In the genomic region with DNA sequence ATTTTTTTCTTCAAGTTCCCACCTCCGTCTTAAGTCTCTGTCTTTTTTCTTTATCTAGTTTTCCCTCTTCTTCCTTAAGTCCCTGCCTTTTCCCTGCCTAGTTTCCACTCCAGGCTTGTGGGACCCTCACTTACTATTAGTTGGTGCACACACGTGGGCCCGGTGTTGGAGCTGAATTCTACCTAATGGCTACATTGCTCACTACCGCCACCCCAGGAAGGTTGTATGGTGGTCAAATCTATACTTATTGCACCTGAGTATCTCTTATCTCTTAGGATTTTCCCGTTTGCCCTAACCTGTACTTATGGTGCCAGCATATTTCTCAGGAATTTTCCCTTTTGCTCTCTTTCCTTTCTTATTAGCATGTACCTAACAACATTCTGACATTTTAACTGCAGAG, we compare ENCODE assay signal across 17 cellular contexts.
DNase-seq lines count a peak whose midpoint lies in the region; ATAC-seq, FAIRE-seq and TF ChIP-seq lines count a peak whose summit lies in the region.
"Had no signal": no experiment of that assay in that cellular context is flagged by ENCODE, and none has a peak within 500 bp of the region (broad histone marks: within the 10 kb centered on the region; RNA-seq: fewer than 3 reads in every experiment).

No MANE protein-coding gene starts in this region.

- CTCF ChIA-PET in HCT116 (lab: Charles Lee), result interaction anchor here (0.6 to 1.7 kb wide), 2 partner anchors 27 to 1104 kb away, joined by 3 to 5 read pairs; no protein-coding TSS in a partner anchor

- peak; percentile 29 for DNase-seq in DMS53 (lab: John Stamatoyannopoulos, UW)
- no peak for DNase-seq in DMS53 treated with DMSO at 0.1 percent for 48 hours (lab: John Stamatoyannopoulos, UW; ENCODE audit: unreplicated experiment)
- no peak for DNase-seq in HCT116 (ENCODE audit: low read depth, low spot score)
- peak; percentile 15 for DNase-seq in WERI-Rb-1
- no peak for DNase-seq in keratinocyte (ENCODE audit: low read depth, low spot score)
- no peak for DNase-seq in HCEC 1CT
- DNase-seq: activated naive CD4-positive, alpha-beta T cell treated with anti-CD3 and anti-CD28 coated beads for 36 hours; CD8-positive, alpha-beta memory T cell; naive thymus-derived CD8-positive, alpha-beta T cell; NCI-H1436 treated with DMSO at 0.1 percent for 48 hours; substantia nigra; T-cell had no signal

- H3K36me3 ChIP-seq in HCT116 (ENCODE audit: control insufficient read depth in 1 of 2, insufficient read depth in 2 of 2, low read length in 2 of 2), result no peaks in the 10 kb centered on the region
- no peaks in the 10 kb centered on the region for H3K36me3 ChIP-seq in WERI-Rb-1
- no peaks in the 10 kb centered on the region for H3K36me3 ChIP-seq in keratinocyte (ENCODE audit: control insufficient read depth in 2 of 2, extremely low read depth in 1 of 2, insufficient read depth in 2 of 2, low read length in 2 of 2)

- TF ChIP-seq RAD21 in HCT116 (IDR thresholded peaks at IDR 0.05; ENCODE audit: low read depth), result no peak

- no peaks in the 10 kb centered on the region for H3K79me2 ChIP-seq in HCT116 (ENCODE audit: insufficient read depth, low read length)
- no peaks in the 10 kb centered on the region for H3K79me2 ChIP-seq in keratinocyte (ENCODE audit: control insufficient read depth, insufficient read depth, low read length)

- intact Hi-C loops in HCT116 (cut with micrococcal nuclease), result no loop called here

- H3K4me2 ChIP-seq in HCT116 (ENCODE audit: low read length), result no peak overlapping the region
- H3K4me2 ChIP-seq in keratinocyte (ENCODE audit: control insufficient read depth, extremely low read depth, insufficient read depth, low read depth, low read length), result no peak overlapping the region

- RAD21 ChIA-PET in HCT116 (lab: Charles Lee; ENCODE audit: low non-redundant PET in 1 of 2, low total read pairs in 2 of 2, uncharacterized antibody in 2 of 2, unreplicated experiment in 2 of 2), result no interaction called here

- H3K9me3 ChIP-seq in HCT116 (ENCODE audit: control insufficient read depth in 1 of 2, insufficient read depth in 1 of 2, low read depth in 1 of 2, low read length in 2 of 2), result no peaks in the 10 kb centered on the region
- no peaks in the 10 kb centered on the region for H3K9me3 ChIP-seq in WERI-Rb-1 (ENCODE audit: severe bottlenecking)
- H3K9me3 ChIP-seq in keratinocyte (ENCODE audit: control insufficient read depth, low read depth, low read length), result no peaks in the 10 kb centered on the region

- H3K27me3 ChIP-seq in HCT116 (ENCODE audit: insufficient read depth, low read length) (no peaks in the 10 kb centered on the region), WERI-Rb-1 (ENCODE audit: insufficient read depth, low read depth, severe bottlenecking) (no peaks in the 10 kb centered on the region), keratinocyte (ENCODE audit: control insufficient read depth, extremely low read depth, insufficient read depth, low read length) (no peaks in the 10 kb centered on the region)

- no peak overlapping the region for H3K27ac ChIP-seq in HCT116 (ENCODE audit: low read depth, low read length)
- H3K27ac ChIP-seq in WERI-Rb-1, result no peak overlapping the region
- no peak overlapping the region for H3K27ac ChIP-seq in keratinocyte (ENCODE audit: control insufficient read depth, insufficient read depth, low read length)
- H3K27ac ChIP-seq: KMS-11 had no signal

- no peak for TF ChIP-seq POLR2A in HCT116 (IDR thresholded peaks at IDR 0.05; ENCODE audit: borderline replicate concordance, extremely low read depth, insufficient read depth, insufficient read length)

- dilution Hi-C loops in keratinocyte (cut with MboI; ENCODE audit: extremely low pct_ligation_motif_present, low sequenced_read_pairs), result no loop called here

- TF ChIP-seq CTCF in HCT116 (IDR thresholded peaks at IDR 0.05 in 2 of 3, conservative IDR thresholded peaks at IDR 0.05 in 1 of 3; ENCODE audit: borderline replicate concordance in 1 of 3, insufficient read depth in 1 of 3, low read depth in 2 of 3, low read length in 2 of 3) (peak in 2 of 3 experiments; percentile 56 to 60; a peak in 4 of 6 replicates), WERI-Rb-1 (IDR thresholded peaks at IDR 0.05; ENCODE audit: low read depth, low read length) (no peak), keratinocyte (optimal IDR thresholded peaks at IDR 0.05 in 1 of 3, IDR thresholded peaks at IDR 0.05 in 1 of 3, conservative IDR thresholded peaks at IDR 0.05 in 1 of 3; ENCODE audit: extremely low read depth in 1 of 3, insufficient read depth in 2 of 3, low read length in 3 of 3) (peak in 2 of 3 experiments; percentile 13 to 26)

- POLR2A ChIA-PET in HCT116 (lab: Charles Lee), result no interaction called here

- no TSS peak for BruUV-seq in HCT116 (replicated peaks; lab: Mats Ljungman, UMichigan)

- H4K20me1 ChIP-seq in HCT116 (ENCODE audit: insufficient read depth) (no peaks in the 10 kb centered on the region), keratinocyte (ENCODE audit: control insufficient read depth, extremely low read depth, insufficient read depth, low read length) (no peaks in the 10 kb centered on the region)

- ATAC-seq in HCT116, result peak; percentile 92
- ATAC-seq in GM18517 (IDR thresholded peaks at IDR 0.05; ENCODE audit: unreplicated experiment), result no peak
- ATAC-seq in GM21367 (IDR thresholded peaks at IDR 0.05; ENCODE audit: unreplicated experiment), result no peak
- ATAC-seq: naive thymus-derived CD8-positive, alpha-beta T cell; T-cell had no signal

- H2AFZ ChIP-seq in HCT116 (ENCODE audit: low read depth, low read length, poor library complexity, severe bottlenecking) (peak overlapping the region; percentile 63), keratinocyte (ENCODE audit: control insufficient read depth, low read length) (no peak overlapping the region)

- H3K4me3 ChIP-seq in HCT116 (replicated peaks in 1 of 2; ENCODE audit: low read depth in 1 of 2, low read length in 2 of 2) (no peak overlapping the region), WERI-Rb-1 (ENCODE audit: low read depth, low read length) (no peak overlapping the region), keratinocyte (ENCODE audit: control insufficient read depth in 2 of 3, extremely low read depth in 1 of 3, insufficient read depth in 2 of 3, low read depth in 1 of 3, low read length in 3 of 3) (no peak overlapping the region)
- H3K4me3 ChIP-seq: lung had no signal

- no peak overlapping the region for H3K9ac ChIP-seq in HCT116 (ENCODE audit: low read length)
- H3K9ac ChIP-seq in keratinocyte (ENCODE audit: control insufficient read depth, extremely low read depth, insufficient read depth, low read length), result no peak overlapping the region
- H3K9ac ChIP-seq: KMS-11 had no signal

- H3K4me1 ChIP-seq in HCT116 (ENCODE audit: control insufficient read depth in 1 of 2, insufficient read depth in 2 of 2, low read length in 2 of 2) (no peaks in the 10 kb centered on the region), keratinocyte (ENCODE audit: control insufficient read depth, extremely low read depth, insufficient read depth, low read length) (no peaks in the 10 kb centered on the region)

- no peak for FAIRE-seq in keratinocyte (lab: Jason Lieb, UNC)
- FAIRE-seq: A204.1 had no signal

- no peaks in the 10 kb centered on the region for H3K9me2 ChIP-seq in HCT116 (ENCODE audit: insufficient read depth)

- H3K9me1 ChIP-seq in keratinocyte (ENCODE audit: control insufficient read depth, extremely low read depth, insufficient read depth, low read length), result no peaks in the 10 kb centered on the region

TF ChIP-seq in HCT116, 20 proteins besides CTCF, POLR2A, EP300 and RAD21 (continues in another document):
- TF ChIP-seq SP1 (IDR thresholded peaks at IDR 0.05; ENCODE audit: low read depth) (no peak), ELF1 (IDR thresholded peaks at IDR 0.05; ENCODE audit: borderline replicate concordance, low read depth) (no peak), ZBTB33 (IDR thresholded peaks at IDR 0.05; ENCODE audit: extremely low read depth, insufficient replicate concordance, low read length) (no peak), SRF (IDR thresholded peaks at IDR 0.05; ENCODE audit: low read depth) (no peak), EZH2 (IDR thresholded peaks at IDR 0.05) (no peak), TCF7L2 (IDR thresholded peaks at IDR 0.05; ENCODE audit: borderline replicate concordance, extremely low read depth, insufficient read depth, insufficient read length) (no peak), EZH2phosphoT487 (IDR thresholded peaks at IDR 0.05; ENCODE audit: borderline replicate concordance) (no peak), ZNF274 (IDR thresholded peaks at IDR 0.05; ENCODE audit: low read depth, low read length) (no peak), CBX3 (IDR thresholded peaks at IDR 0.05; ENCODE audit: low read depth) (no peak), EGR1 (IDR thresholded peaks at IDR 0.05; ENCODE audit: low read depth) (no peak), POLR2AphosphoS5 (IDR thresholded peaks at IDR 0.05; ENCODE audit: low read depth, low read length) (no peak), ZFX (IDR thresholded peaks at IDR 0.05) (no peak), CEBPB (IDR thresholded peaks at IDR 0.05; ENCODE audit: low read depth) (no peak), FOSL1 (IDR thresholded peaks at IDR 0.05; ENCODE audit: low read depth) (no peak), SIN3A (IDR thresholded peaks at IDR 0.05; ENCODE audit: low read depth) (no peak)
- TF ChIP-seq, protein P1, sequence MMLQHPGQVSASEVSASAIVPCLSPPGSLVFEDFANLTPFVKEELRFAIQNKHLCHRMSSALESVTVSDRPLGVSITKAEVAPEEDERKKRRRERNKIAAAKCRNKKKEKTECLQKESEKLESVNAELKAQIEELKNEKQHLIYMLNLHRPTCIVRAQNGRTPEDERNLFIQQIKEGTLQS (IDR thresholded peaks at IDR 0.05), result no peak
- TF ChIP-seq, protein P2, sequence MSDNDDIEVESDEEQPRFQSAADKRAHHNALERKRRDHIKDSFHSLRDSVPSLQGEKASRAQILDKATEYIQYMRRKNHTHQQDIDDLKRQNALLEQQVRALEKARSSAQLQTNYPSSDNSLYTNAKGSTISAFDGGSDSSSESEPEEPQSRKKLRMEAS (IDR thresholded peaks at IDR 0.05), result no peak

Comparison
In these comparisons a context has a peak if more than half of its experiments do, and no peak if none do; other contexts are left out.
1. DNase-seq: peak in DMS53 (single experiment) and WERI-Rb-1 (single experiment); none in DMS53 treated with DMSO at 0.1 percent for 48 hours (single experiment), HCT116 (single experiment), keratinocyte (single experiment) and HCEC 1CT (single experiment).